In the genomic region with DNA sequence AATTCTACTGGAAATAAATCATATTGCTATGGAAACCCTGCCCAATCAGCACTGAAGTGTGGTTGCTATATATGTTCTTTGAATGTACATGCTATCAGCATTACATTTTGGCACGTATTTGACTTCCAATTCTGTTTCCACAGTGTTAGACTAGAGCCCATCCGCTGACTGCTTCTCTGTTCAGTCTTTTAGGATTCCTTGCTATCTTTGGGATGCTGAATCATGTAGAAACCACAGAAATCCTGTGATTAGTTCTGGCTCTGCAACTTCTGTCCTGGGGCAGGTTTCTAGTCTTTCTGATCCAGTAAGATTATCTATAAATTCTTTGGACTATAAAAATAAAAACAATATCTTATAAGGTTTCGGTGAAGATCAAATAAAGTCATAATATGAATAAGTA, we compare ENCODE assay signal across 21 cellular contexts.
DNase-seq lines count a peak whose midpoint lies in the region; ATAC-seq and TF ChIP-seq lines count a peak whose summit lies in the region.
"Had no signal": no experiment of that assay in that cellular context is flagged by ENCODE, and none has a peak within 500 bp of the region (broad histone marks: within the 10 kb centered on the region; RNA-seq: fewer than 3 reads in every experiment).

No MANE protein-coding gene starts in this region.

- H3K27me3 Mint-ChIP-seq in progenitor cell of endocrine pancreas = peaks cover 4% of the 10 kb centered on the region

- peaks cover 25% of the 10 kb centered on the region for H3K9me3 ChIP-seq in MG63
- H3K9me3 ChIP-seq: neutrophil had no signal

- peak overlapping the region; percentile 94 for H3K27ac ChIP-seq in ACC112 (ENCODE audit: low read depth, low read length)
- H3K27ac ChIP-seq: neutrophil, skin epidermis, tibial nerve had no signal

- H3K4me3 Mint-ChIP-seq in progenitor cell of endocrine pancreas (ENCODE audit: low read depth) = no peak overlapping the region
- H3K4me3 Mint-ChIP-seq: activated naive CD4-positive, alpha-beta T cell treated with anti-CD3 and anti-CD28 coated beads, Interleukin-2, amount 50 U/mL, for 24 hours; CD8-positive, alpha-beta T cell; central memory CD8-positive, alpha-beta T cell had no signal

- in situ Hi-C loops in astrocyte of the spinal cord (cut with HindIII; ENCODE audit: low sequenced_read_pairs) = no loop called here

- no peak overlapping the region for H3K27ac Mint-ChIP-seq in progenitor cell of endocrine pancreas
- H3K27ac Mint-ChIP-seq: activated naive CD4-positive, alpha-beta T cell treated with anti-CD3 and anti-CD28 coated beads, Interleukin-2, amount 50 U/mL, for 24 hours; CD8-positive, alpha-beta T cell had no signal

- no peaks in the 10 kb centered on the region for H3K36me3 Mint-ChIP-seq in progenitor cell of endocrine pancreas (ENCODE audit: insufficient read depth)
- H3K36me3 Mint-ChIP-seq: activated naive CD4-positive, alpha-beta T cell treated with anti-CD3 and anti-CD28 coated beads, Interleukin-2, amount 50 U/mL, for 24 hours; CD8-positive, alpha-beta T cell had no signal

- ATAC-seq in HG03520 (IDR thresholded peaks at IDR 0.05; ENCODE audit: unreplicated experiment) = no peak
- ATAC-seq: CD8-positive, alpha-beta T cell; Right ventricle myocardium inferior had no signal

- TF ChIP-seq CTCF in astrocyte of the spinal cord (IDR thresholded peaks at IDR 0.05; ENCODE audit: low read depth, low read length) = no peak
- no peak for TF ChIP-seq CTCF in progenitor cell of endocrine pancreas (IDR thresholded peaks at IDR 0.05; ENCODE audit: unreplicated experiment)

- DNase-seq in MG63 = peak; percentile 24
- DNase-seq in astrocyte of the spinal cord (ENCODE audit: low read depth, low spot score) = peak; percentile 82
- DNase-seq in glomerular visceral epithelial cell (ENCODE audit: extremely low spot score) = peak; percentile 69
- no peak for DNase-seq in iPS-NIHi11 (ENCODE audit: low spot score)
- no peak for DNase-seq in progenitor cell of endocrine pancreas (ENCODE audit: low spot score, unreplicated experiment)
- no peak for DNase-seq in NCI-H1694 (lab: John Stamatoyannopoulos, UW)
- DNase-seq: activated CD4-positive, alpha-beta T cell treated with anti-CD3 and anti-CD28 coated beads for 4 hours; activated T-cell treated with anti-CD3 and anti-CD28 coated beads, Interleukin-2, amount 50 U/mL, for 1 hour; CD8-positive, alpha-beta T cell; head of caudate nucleus; kidney; midbrain; NCI-H1048 had no signal

- H3K27me3 ChIP-seq in ACC112 (ENCODE audit: insufficient read depth, low read length) (no peaks in the 10 kb centered on the region), MG63 (no peaks in the 10 kb centered on the region)
- H3K27me3 ChIP-seq: neutrophil, tibial nerve had no signal

- H3K9me3 Mint-ChIP-seq in progenitor cell of endocrine pancreas (ENCODE audit: low read depth) = peaks cover 21% of the 10 kb centered on the region

- H2AFZ ChIP-seq in ACC112 (ENCODE audit: low read length, unreplicated experiment) = peak overlapping the region; percentile 36

- H3K4me1 ChIP-seq in ACC112 (ENCODE audit: control insufficient read depth, insufficient read depth, low read length, unreplicated experiment) = peaks cover 71% of the 10 kb centered on the region
- H3K4me1 ChIP-seq: tibial nerve had no signal

- peak overlapping the region; percentile 37 for H3K4me3 ChIP-seq in ACC112 (ENCODE audit: low read depth, low read length)
- H3K4me3 ChIP-seq in MG63 = no peak overlapping the region
- H3K4me3 ChIP-seq in astrocyte of the spinal cord (ENCODE audit: low read depth, low read length) = no peak overlapping the region
- H3K4me3 ChIP-seq: skin epidermis, tibial nerve had no signal

- peaks cover 36% of the 10 kb centered on the region for H3K79me2 ChIP-seq in ACC112 (ENCODE audit: control insufficient read depth, insufficient read depth, low read length, unreplicated experiment)

- H3K4me1 Mint-ChIP-seq in progenitor cell of endocrine pancreas (ENCODE audit: low read depth) = no peaks in the 10 kb centered on the region
- H3K4me1 Mint-ChIP-seq: activated naive CD4-positive, alpha-beta T cell treated with anti-CD3 and anti-CD28 coated beads, Interleukin-2, amount 50 U/mL, for 24 hours; central memory CD8-positive, alpha-beta T cell had no signal

- peaks cover 40% of the 10 kb centered on the region for H3K36me3 ChIP-seq in ACC112 (ENCODE audit: insufficient read depth, low read length)
- H3K36me3 ChIP-seq in MG63 = peaks cover 65% of the 10 kb centered on the region
- H3K36me3 ChIP-seq: neutrophil had no signal

Comparison
In these comparisons a context has a peak if more than half of its experiments do, and no peak if none do; other contexts are left out.
1. DNase-seq: peak in MG63 (single experiment), astrocyte of the spinal cord (single experiment) and glomerular visceral epithelial cell (single experiment); none in iPS-NIHi11 (single experiment), progenitor cell of endocrine pancreas (single experiment) and NCI-H1694 (single experiment).